8 cellular contexts compared by ENCODE assay signal in genomic region chr19:8592231-8593009, GRCh38. TPM values are rescaled to one million over a fixed set of nuclear protein-coding genes. Genes with fewer than 3 reads are reported as not detected.
A peak's percentile ranks its signal among the peaks of the same experiment; 100 is the strongest.
DNase-seq lines count a peak whose midpoint lies in the region; ATAC-seq, FAIRE-seq and TF ChIP-seq lines count a peak whose summit lies in the region.

No MANE protein-coding gene starts in this region.

- no peak for TF ChIP-seq CTCF in colonic mucosa (IDR thresholded peaks at IDR 0.05)
- TF ChIP-seq CTCF in D721Med (IDR thresholded peaks at IDR 0.05; ENCODE audit: insufficient read depth, missing control alignments), result no peak

- intact Hi-C loops in colonic mucosa (cut with DNase I), result no loop called here

- H3K9me3 ChIP-seq in colonic mucosa, result no peaks in the 10 kb centered on the region

- DNase-seq in NK-92 (lab: John Stamatoyannopoulos, UW; ENCODE audit: unreplicated experiment) (peak; percentile 88), colonic mucosa (peak; percentile 88), kidney glomerular epithelial cell (lab: John Stamatoyannopoulos, UW) (peak; percentile 76), D721Med (ENCODE audit: insufficient read length, low spot score) (no peak)
- no peak for DNase-seq in NK-92 treated with Interleukin-12 subunit alpha and Interleukin-12 subunit beta, amount 100 ng/mL, for 24 hours (lab: John Stamatoyannopoulos, UW)
- peak; percentile 96 to 97 for DNase-seq in activated CD4-positive, alpha-beta T cell treated with anti-CD3 and anti-CD28 coated beads for 4 hours
- peak; percentile 91 for DNase-seq in stimulated activated CD4-positive, alpha-beta T cell treated with anti-CD3 and anti-CD28 coated beads, Interleukin-12 subunit alpha, Interleukin-12 subunit beta, amount 100 ng/mL, for 4 hours

- no peaks in the 10 kb centered on the region for H3K36me3 ChIP-seq in colonic mucosa

- FAIRE-seq in D721Med (lab: Jason Lieb, UNC), result no peak

- no peaks in the 10 kb centered on the region for H3K4me1 ChIP-seq in colonic mucosa

- peak overlapping the region; percentile 12 for H3K4me3 ChIP-seq in colonic mucosa

- H3K27me3 ChIP-seq in colonic mucosa, result no peaks in the 10 kb centered on the region

- H3K27ac ChIP-seq in colonic mucosa, result no peak overlapping the region

- peak overlapping the region in 1 of 2 donors; percentile 35 for H3K9ac ChIP-seq in colonic mucosa (ENCODE audit: low read depth in 2 of 2, low read length in 2 of 2)

- ATAC-seq in GM19328 (IDR thresholded peaks at IDR 0.05; ENCODE audit: unreplicated experiment), result no peak

RNA-seq across cellular contexts. Expression of gene MYO1F, which starts 15.2 kb away (rescaled TPM):
- 1 to 10 TPM; 4.7 to 9.1 TPM for total RNA-seq in colonic mucosa

RNA-seq across cellular contexts. Expression of gene ADAMTS10, which starts 18.1 kb away (rescaled TPM):
- 1 to 10 TPM; 3.9 TPM for total RNA-seq in colonic mucosa

RNA-seq across cellular contexts. Expression of gene NFILZ, which starts 38.0 kb away (rescaled TPM):
- total RNA-seq in colonic mucosa, result not detected

Comparison
In these comparisons a context has a peak if more than half of its experiments do, and no peak if none do; other contexts are left out.
1. DNase-seq: peak in NK-92 (single experiment), activated CD4-positive, alpha-beta T cell treated with anti-CD3 and anti-CD28 coated beads for 4 hours (2 of 2), colonic mucosa (single experiment), kidney glomerular epithelial cell (single experiment) and stimulated activated CD4-positive, alpha-beta T cell treated with anti-CD3 and anti-CD28 coated beads, Interleukin-12 subunit alpha, Interleukin-12 subunit beta, amount 100 ng/mL, for 4 hours (single experiment); none in NK-92 treated with Interleukin-12 subunit alpha and Interleukin-12 subunit beta, amount 100 ng/mL, for 24 hours (single experiment) and D721Med (single experiment).